In the genomic region with DNA sequence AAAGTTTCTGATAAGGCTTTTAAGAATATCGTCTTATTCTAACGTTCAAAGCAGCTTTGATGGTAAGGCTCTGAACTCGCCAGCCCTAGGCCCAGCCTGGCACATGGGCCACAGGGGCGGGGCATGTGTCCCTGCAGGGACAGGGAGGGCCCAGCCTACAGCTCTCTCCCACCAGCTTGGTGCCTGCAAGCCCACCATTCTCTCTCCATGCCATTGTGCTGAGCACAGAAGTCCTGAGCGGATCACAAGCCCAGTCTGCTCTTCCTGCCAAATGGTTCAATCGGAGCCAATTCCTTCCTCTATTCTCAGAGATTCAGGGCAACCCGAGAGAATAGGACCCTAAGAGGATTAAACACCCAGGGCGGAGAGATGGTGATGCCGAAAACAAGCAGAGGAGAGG, we compare ENCODE assay signal across 1 cellular context.
TF ChIP-seq lines count a peak whose summit lies in the region.

No MANE protein-coding gene starts in this region.

TF ChIP-seq in HEK293T, 16 proteins besides CTCF, POLR2A, EP300 and RAD21 (continued from another document):
- TF ChIP-seq ELF4 (IDR thresholded peaks at IDR 0.05) (no peak), HDGF (IDR thresholded peaks at IDR 0.05; ENCODE audit: borderline replicate concordance) (no peak), ARNT (IDR thresholded peaks at IDR 0.05) (no peak), L3MBTL2 (conservative IDR thresholded peaks at IDR 0.05) (no peak), CTBP1 (IDR thresholded peaks at IDR 0.05; ENCODE audit: borderline replicate concordance) (no peak), FOXM1 (IDR thresholded peaks at IDR 0.05; ENCODE audit: borderline replicate concordance) (no peak), ZNF384 (IDR thresholded peaks at IDR 0.05) (no peak), NFRKB (IDR thresholded peaks at IDR 0.05) (no peak), TARDBP (IDR thresholded peaks at IDR 0.05) (no peak), SUZ12 (IDR thresholded peaks at IDR 0.05) (no peak), BHLHE40 (IDR thresholded peaks at IDR 0.05; ENCODE audit: borderline replicate concordance) (no peak)
- TF ChIP-seq, protein P1, sequence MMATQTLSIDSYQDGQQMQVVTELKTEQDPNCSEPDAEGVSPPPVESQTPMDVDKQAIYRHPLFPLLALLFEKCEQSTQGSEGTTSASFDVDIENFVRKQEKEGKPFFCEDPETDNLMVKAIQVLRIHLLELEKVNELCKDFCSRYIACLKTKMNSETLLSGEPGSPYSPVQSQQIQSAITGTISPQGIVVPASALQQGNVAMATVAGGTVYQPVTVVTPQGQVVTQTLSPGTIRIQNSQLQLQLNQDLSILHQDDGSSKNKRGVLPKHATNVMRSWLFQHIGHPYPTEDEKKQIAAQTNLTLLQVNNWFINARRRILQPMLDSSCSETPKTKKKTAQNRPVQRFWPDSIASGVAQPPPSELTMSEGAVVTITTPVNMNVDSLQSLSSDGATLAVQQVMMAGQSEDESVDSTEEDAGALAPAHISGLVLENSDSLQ (IDR thresholded peaks at IDR 0.05), result no peak
